Comparison of ENCODE assay signal across 8 cellular contexts in genomic region chr3:197501879-197502620, GRCh38. TPM values are rescaled to one million over a fixed set of nuclear protein-coding genes. Genes with fewer than 3 reads are reported as not detected.
A peak's percentile ranks its signal among the peaks of the same experiment; 100 is the strongest.
DNase-seq lines count a peak whose midpoint lies in the region; ATAC-seq and TF ChIP-seq lines count a peak whose summit lies in the region.

No MANE protein-coding gene starts in this region.

- H3K36me3 ChIP-seq in A673 (ENCODE audit: insufficient read depth, low read length, poor library complexity, severe bottlenecking) (no peaks in the 10 kb centered on the region), PC-9 (ENCODE audit: low read depth) (no peaks in the 10 kb centered on the region)

- no peak overlapping the region for H2AFZ ChIP-seq in PC-9

- no peaks in the 10 kb centered on the region for H3K9me3 ChIP-seq in A673 (ENCODE audit: low read depth, low read length, poor library complexity, severe bottlenecking)
- H3K9me3 ChIP-seq in PC-9 (ENCODE audit: insufficient read depth, low read depth), result no peaks in the 10 kb centered on the region

- H3K79me2 ChIP-seq in PC-9 (ENCODE audit: low read depth), result no peaks in the 10 kb centered on the region

- POLR2A ChIA-PET in A673 (lab: Charles Lee; ENCODE audit: low non-redundant PET), result no interaction called here
- POLR2A ChIA-PET in PC-9 (lab: Charles Lee; ENCODE audit: unreplicated experiment), result interaction anchor here (0.6 kb wide), 1 partner anchor 12 kb away, joined by 3 read pairs; no protein-coding TSS in a partner anchor

- peaks cover 28% of the 10 kb centered on the region; the same call in 1 of the 2 replicates for H3F3A ChIP-seq in PC-9 (ENCODE audit: insufficient read depth, low read depth)

- BruUV-seq in A673 (replicated peaks; lab: Mats Ljungman, UMichigan) (no TSS peak), PC-9 (replicated peaks; lab: Mats Ljungman, UMichigan) (no TSS peak)

- no peak overlapping the region for H3K27ac ChIP-seq in A673 (ENCODE audit: low read depth, low read length, poor library complexity, severe bottlenecking)
- no peak overlapping the region for H3K27ac ChIP-seq in PC-9

- intact Hi-C loops in A673 (cut with micrococcal nuclease; ENCODE audit: unreplicated experiment), result loop anchor here (2.0 to 10.0 kb wide), 2 partner anchors 277 to 527 kb away; no protein-coding TSS in a partner anchor
- intact Hi-C loops in PC-9 (cut with micrococcal nuclease; ENCODE audit: unreplicated experiment), result loop anchor here (1.0 to 2.0 kb wide), 2 partner anchors 35 to 46 kb away; no protein-coding TSS in a partner anchor

- peak; percentile 83 for ATAC-seq in stimulated activated naive CD8-positive, alpha-beta T cell treated with anti-CD3 and anti-CD28 coated beads, Interleukin-15, amount 100 ng/mL, for 72 hours
- no peak for ATAC-seq in HG03135 (IDR thresholded peaks at IDR 0.05; ENCODE audit: unreplicated experiment)

- no peaks in the 10 kb centered on the region for H3K9me2 ChIP-seq in PC-9 (ENCODE audit: insufficient read depth)

- H3K4me1 Mint-ChIP-seq in brain, result peaks cover 55% of the 10 kb centered on the region
- peaks cover 6% of the 10 kb centered on the region for H3K4me1 Mint-ChIP-seq in stimulated activated naive CD8-positive, alpha-beta T cell treated with anti-CD3 and anti-CD28 coated beads, Interleukin-15, amount 100 ng/mL, for 72 hours

- no peaks in the 10 kb centered on the region for H4K20me1 ChIP-seq in PC-9 (ENCODE audit: insufficient read depth)

- H3K4me3 Mint-ChIP-seq in brain, result no peak overlapping the region
- H3K4me3 Mint-ChIP-seq in stimulated activated naive CD8-positive, alpha-beta T cell treated with anti-CD3 and anti-CD28 coated beads, Interleukin-15, amount 100 ng/mL, for 72 hours, result no peak overlapping the region

- CTCF ChIA-PET in A673 (lab: Charles Lee), result interaction anchor here (1.9 kb wide), 1 partner anchor 245 kb away, joined by 4 read pairs; no protein-coding TSS in a partner anchor
- CTCF ChIA-PET in PC-9 (lab: Charles Lee), result interaction anchor here (1.1 to 1.6 kb wide), 3 partner anchors 12 to 35 kb away, joined by 3 to 7 read pairs (median 6); no protein-coding TSS in a partner anchor

- peak; percentile 81 for DNase-seq in A673 (ENCODE audit: low spot score)
- peak; percentile 84 for DNase-seq in HPDE6-E6E7 (ENCODE audit: extremely low spot score)
- peak in 1 of 2 experiments; percentile 65 for DNase-seq in PC-9
- DNase-seq in kidney tubule cell (ENCODE audit: low spot score), result peak; percentile 87
- peak; percentile 51 to 65 for DNase-seq in stimulated activated naive CD8-positive, alpha-beta T cell treated with anti-CD3 and anti-CD28 coated beads, Interleukin-15, amount 100 ng/mL, for 72 hours

- peaks cover 16% of the 10 kb centered on the region for H3K27me3 Mint-ChIP-seq in brain
- H3K27me3 Mint-ChIP-seq in stimulated activated naive CD8-positive, alpha-beta T cell treated with anti-CD3 and anti-CD28 coated beads, Interleukin-15, amount 100 ng/mL, for 72 hours, result no peaks in the 10 kb centered on the region

- H3K27me3 ChIP-seq in A673 (replicated peaks; ENCODE audit: insufficient read depth, low read depth, low read length, poor library complexity), result no peaks in the 10 kb centered on the region
- H3K27me3 ChIP-seq in PC-9 (ENCODE audit: insufficient read depth, low read depth), result no peaks in the 10 kb centered on the region

- H3K4me1 ChIP-seq in A673 (ENCODE audit: insufficient read depth, low read length, poor library complexity, severe bottlenecking), result peaks cover 17% of the 10 kb centered on the region
- H3K4me1 ChIP-seq in PC-9 (replicated peaks; ENCODE audit: insufficient read depth), result peaks cover 40% of the 10 kb centered on the region

- no peaks in the 10 kb centered on the region for H3K36me3 Mint-ChIP-seq in brain

- peaks cover 0 to 12% (median 8%) of the 10 kb centered on the region in 5 experiments for H3K9me3 Mint-ChIP-seq in brain
- H3K9me3 Mint-ChIP-seq in stimulated activated naive CD8-positive, alpha-beta T cell treated with anti-CD3 and anti-CD28 coated beads, Interleukin-15, amount 100 ng/mL, for 72 hours, result no peaks in the 10 kb centered on the region

- TF ChIP-seq CTCF in A673 (conservative IDR thresholded peaks at IDR 0.05; ENCODE audit: low read depth, low read length) (peak; percentile 72), GM12875 (IDR thresholded peaks at IDR 0.05; ENCODE audit: borderline replicate concordance, insufficient read depth, low read depth, low read length) (peak; percentile 83), PC-9 (conservative IDR thresholded peaks at IDR 0.05) (peak; percentile 90), brain (conservative IDR thresholded peaks at IDR 0.05) (peak; percentile 42 to 72)

- H3K4me2 ChIP-seq in PC-9, result no peak overlapping the region

- peak overlapping the region in 4 of 5 experiments; percentile 8 to 83 (median 61) for H3K27ac Mint-ChIP-seq in brain
- no peak overlapping the region for H3K27ac Mint-ChIP-seq in stimulated activated naive CD8-positive, alpha-beta T cell treated with anti-CD3 and anti-CD28 coated beads, Interleukin-15, amount 100 ng/mL, for 72 hours

- H3K4me3 ChIP-seq in A673 (ENCODE audit: low read depth, low read length, poor library complexity, severe bottlenecking) (no peak overlapping the region), GM12875 (ENCODE audit: low read depth, low read length) (no peak overlapping the region), PC-9 (no peak overlapping the region)

RNA-seq across cellular contexts. Expression of gene BDH1, which starts 53.7 kb away (rescaled TPM):
- total RNA-seq in A673 (2021) (57.6 and 62.1 TPM in 2 replicates), PC-9 (2021) (51.7 and 55.1 TPM in 2 replicates)
- polyA plus RNA-seq in brain (ENCODE audit: insufficient read depth, low read depth, low replicate concordance), result 43.2 TPM

Comparison
In these comparisons a context has a peak if more than half of its experiments do, and no peak if none do; other contexts are left out.
1. H3K27ac Mint-ChIP-seq: peak in brain (4 of 5); none in stimulated activated naive CD8-positive, alpha-beta T cell treated with anti-CD3 and anti-CD28 coated beads, Interleukin-15, amount 100 ng/mL, for 72 hours (0 of 2).
2. Peak in every context shown above with its lines, with median percentiles within 50 percentile points of each other: CTCF ChIP-seq.